ENCODE assay signal across 19 cellular contexts in genomic region chrX:136121788-136122187, GRCh38. TPM values are rescaled to one million over a fixed set of nuclear protein-coding genes. Genes with fewer than 3 reads are reported as not detected.
A peak's percentile ranks its signal among the peaks of the same experiment; 100 is the strongest.
DNase-seq lines count a peak whose midpoint lies in the region; ATAC-seq and TF ChIP-seq lines count a peak whose summit lies in the region.
"Had no signal": no experiment of that assay in that cellular context is flagged by ENCODE, and none has a peak within 500 bp of the region (broad histone marks: within the 10 kb centered on the region; RNA-seq: fewer than 3 reads in every experiment).

No MANE protein-coding gene starts in this region.

- TF ChIP-seq CTCF in AG10803 (conservative IDR thresholded peaks at IDR 0.05; ENCODE audit: low read length) (no peak), astrocyte of the cerebellum (IDR thresholded peaks at IDR 0.05; ENCODE audit: low read depth, low read length, missing control alignments) (no peak)

- no peak overlapping the region for H2AFZ ChIP-seq in GM23248

- intact Hi-C loops in sciatic nerve (cut with DNase I): no loop called here

- no peaks in the 10 kb centered on the region for H3K9me2 ChIP-seq in GM23248 (ENCODE audit: insufficient read depth)

- H3K27ac ChIP-seq in GM23248: no peak overlapping the region
- H3K27ac ChIP-seq: BLaER1 treated with 17β-estradiol and CSF1 and Interleukin-3, amounts not matched to agents 10 nM and 100 nM had no signal

- H4K20me1 ChIP-seq in GM23248 (ENCODE audit: insufficient read depth): no peaks in the 10 kb centered on the region
- H4K20me1 ChIP-seq: BLaER1 treated with 17β-estradiol and CSF1 and Interleukin-3, amounts not matched to agents 10 nM and 100 nM had no signal

- 22 to 42% methylated on average over 1 of the region's 1 CpG for WGBS in GM23248 (ENCODE audit: low coverage in 1 of 2, low lambda C conversion rate in 2 of 2, missing lambda C conversion rate in 2 of 2), 2 experiments

- DNase-seq in AG10803 (ENCODE audit: low read depth) (peak; percentile 40), astrocyte of the cerebellum (ENCODE audit: low read depth) (peak; percentile 16), fibroblast of gingiva (ENCODE audit: low read depth) (peak; percentile 73), sciatic nerve (ENCODE audit: low spot score) (no peak), GM23248 (no peak), COR-L47 (lab: John Stamatoyannopoulos, UW) (no peak)
- DNase-seq in activated CD4-positive, alpha-beta T cell treated with anti-CD3 and anti-CD28 coated beads for 48 hours: no peak
- DNase-seq: 8988T; CD8-positive, alpha-beta memory T cell; DMS 273 treated with DMSO at 0.1 percent for 48 hours; H9; NCI-H1105 treated with DMSO at 0.1 percent for 48 hours; NCI-H1694 treated with DMSO at 0.1 percent for 48 hours; NCI-H226; NCI-H526; NK-92 treated with Interleukin-12 subunit alpha and Interleukin-12 subunit beta, amount 100 ng/mL, for 24 hours; RPMI8226 had no signal

- no peak overlapping the region for H3K9ac ChIP-seq in GM23248
- H3K9ac ChIP-seq: BLaER1 treated with 17β-estradiol and CSF1 and Interleukin-3, amounts not matched to agents 10 nM and 100 nM had no signal

- no peaks in the 10 kb centered on the region for H3F3A ChIP-seq in GM23248 (ENCODE audit: insufficient read depth)

- H3K36me3 ChIP-seq in GM23248 (ENCODE audit: low read depth): no peaks in the 10 kb centered on the region
- H3K36me3 ChIP-seq: BLaER1 treated with 17β-estradiol and CSF1 and Interleukin-3, amounts not matched to agents 10 nM and 100 nM had no signal

- in situ Hi-C loops in astrocyte of the cerebellum (cut with HindIII; ENCODE audit: low sequenced_read_pairs): no loop called here
- in situ Hi-C loops in GM23248 (cut with MboI): no loop called here

- H3K79me2 ChIP-seq in GM23248 (ENCODE audit: insufficient read depth): no peaks in the 10 kb centered on the region

- no peaks in the 10 kb centered on the region for H3K27me3 ChIP-seq in GM23248 (replicated peaks; ENCODE audit: insufficient read depth)

- H3K4me3 ChIP-seq in AG10803 (ENCODE audit: low read length) (no peak overlapping the region), astrocyte of the cerebellum (ENCODE audit: low read depth, low read length) (no peak overlapping the region), GM23248 (no peak overlapping the region)
- H3K4me3 ChIP-seq: BLaER1 treated with 17β-estradiol and CSF1 and Interleukin-3, amounts not matched to agents 10 nM and 100 nM had no signal

- no peak overlapping the region for H3K4me2 ChIP-seq in GM23248 (ENCODE audit: unreplicated experiment)
- H3K4me2 ChIP-seq: BLaER1 treated with 17β-estradiol and CSF1 and Interleukin-3, amounts not matched to agents 10 nM and 100 nM had no signal

- H3K4me1 ChIP-seq in GM23248 (ENCODE audit: insufficient read depth): peaks cover 4% of the 10 kb centered on the region

- H3K9me3 ChIP-seq in GM23248 (ENCODE audit: low read depth): no peaks in the 10 kb centered on the region

- ATAC-seq in sciatic nerve: peak; percentile 57
- ATAC-seq in HG03442 (IDR thresholded peaks at IDR 0.05; ENCODE audit: unreplicated experiment): no peak

RNA-seq across cellular contexts. Expression of gene FHL1, which starts 25.5 kb away (rescaled TPM):
- 174 TPM for total RNA-seq in sciatic nerve
- 57.5 and 63.2 TPM in 2 replicates for total RNA-seq in GM23248 (2014; rRNA removed; shearing (Covaris generic))
- polyA plus RNA-seq in GM23248 (2016; fragmentation: Nextera tagmentation; extraction: Ambion mirVana): 55.1 and 55.8 TPM in 2 replicates

Comparison
In these comparisons a context has a peak if more than half of its experiments do, and no peak if none do; other contexts are left out.
1. DNase-seq: peak in AG10803 (single experiment), astrocyte of the cerebellum (single experiment) and fibroblast of gingiva (single experiment); none in sciatic nerve (single experiment), GM23248 (single experiment), COR-L47 (single experiment) and activated CD4-positive, alpha-beta T cell treated with anti-CD3 and anti-CD28 coated beads for 48 hours (single experiment).